In genomic region chr9:130027533-130028370, GRCh38 we compare ENCODE assay signal across 12 cellular contexts. TPM values are rescaled to one million over a fixed set of nuclear protein-coding genes. Genes with fewer than 3 reads are reported as not detected.
DNase-seq lines count a peak whose midpoint lies in the region; ATAC-seq and TF ChIP-seq lines count a peak whose summit lies in the region.
"Had no signal": no experiment of that assay in that cellular context is flagged by ENCODE, and none has a peak within 500 bp of the region (broad histone marks: within the 10 kb centered on the region; RNA-seq: fewer than 3 reads in every experiment).

No MANE protein-coding gene starts in this region.

- peaks cover 23% of the 10 kb centered on the region for H3K79me1 ChIP-seq in mesenchymal stem cell (replicated peaks; ENCODE audit: low read length, poor library complexity, severe bottlenecking)

- no peaks in the 10 kb centered on the region for H3K27me3 Mint-ChIP-seq in effector memory CD8-positive, alpha-beta T cell

- DNase-seq in effector memory CD8-positive, alpha-beta T cell = no peak
- DNase-seq in gastrocnemius medialis (no peak), mesenchymal stem cell (no peak), NCI-H526 (lab: John Stamatoyannopoulos, UW) (no peak)
- DNase-seq: NCI-H1092, NCI-H69, testis had no signal

- H2BK12ac ChIP-seq in mesenchymal stem cell (ENCODE audit: low read length in 2 of 2) = no peak overlapping the region

- peak overlapping the region; percentile 99 to 100 for H3K27ac Mint-ChIP-seq in effector memory CD8-positive, alpha-beta T cell

- peaks cover 65% of the 10 kb centered on the region for H4K20me1 ChIP-seq in OCI-LY3 (ENCODE audit: insufficient read depth, low read length)

- H3K4ac ChIP-seq in mesenchymal stem cell (ENCODE audit: low read depth in 1 of 2, low read length in 2 of 2) = no peak overlapping the region

- H3K9me3 ChIP-seq in OCI-LY3 (ENCODE audit: insufficient read depth, low read length) (no peaks in the 10 kb centered on the region), gastrocnemius medialis (no peaks in the 10 kb centered on the region), mesenchymal stem cell (ENCODE audit: control insufficient read depth, low read length) (no peaks in the 10 kb centered on the region)
- H3K9me3 ChIP-seq: testis had no signal

- no peak overlapping the region for H2AFZ ChIP-seq in OCI-LY3 (ENCODE audit: low read depth, low read length)
- H2AFZ ChIP-seq in mesenchymal stem cell (ENCODE audit: low read depth, low read length) = no peak overlapping the region

- H3K27me3 ChIP-seq in OCI-LY3 (ENCODE audit: low read depth, low read length) (no peaks in the 10 kb centered on the region), gastrocnemius medialis (no peaks in the 10 kb centered on the region), mesenchymal stem cell (ENCODE audit: control insufficient read depth in 1 of 2, insufficient read depth in 1 of 2, low read length in 2 of 2) (no peaks in the 10 kb centered on the region)
- H3K27me3 ChIP-seq: cardiac muscle cell, testis had no signal

- WGBS in mesenchymal stem cell = 94% methylated on average over 9 of the region's 9 CpGs

- peaks cover 18% of the 10 kb centered on the region for H3K36me3 ChIP-seq in OCI-LY3 (replicated peaks; ENCODE audit: low read depth, low read length)
- no peaks in the 10 kb centered on the region for H3K36me3 ChIP-seq in gastrocnemius medialis
- no peaks in the 10 kb centered on the region for H3K36me3 ChIP-seq in mesenchymal stem cell (ENCODE audit: control insufficient read depth in 1 of 2, insufficient read depth in 2 of 2, low read depth in 1 of 2, low read length in 2 of 2)
- H3K36me3 ChIP-seq: cardiac muscle cell had no signal

- H3K14ac ChIP-seq in mesenchymal stem cell (ENCODE audit: low read length in 2 of 2) = no peak overlapping the region

- no peak overlapping the region for H4K8ac ChIP-seq in mesenchymal stem cell (ENCODE audit: low read length)

- no peak for TF ChIP-seq POLR2A in gastrocnemius medialis (IDR thresholded peaks at IDR 0.05)

- H3K23ac ChIP-seq in mesenchymal stem cell (ENCODE audit: low read length in 2 of 2) = no peak overlapping the region

- intact Hi-C loops in gastrocnemius medialis (cut with DNase I; ENCODE audit: low total_unique reads) = loop anchor here (2.0 kb wide), 1 partner anchor 15 kb away; the partner anchor contains the start of gene FNBP1

- no peak overlapping the region for H4K91ac ChIP-seq in mesenchymal stem cell (ENCODE audit: low read length)

- peaks cover 81 to 91% of the 10 kb centered on the region in 2 donors for H3K4me1 Mint-ChIP-seq in effector memory CD8-positive, alpha-beta T cell (ENCODE audit: low read depth in 2 of 2)

- H3K79me2 ChIP-seq in OCI-LY3 (ENCODE audit: low read length) = peaks cover 98% of the 10 kb centered on the region

- H3K4me2 ChIP-seq in OCI-LY3 (ENCODE audit: low read length) (peak overlapping the region; percentile 90), mesenchymal stem cell (ENCODE audit: low read length, poor library complexity, severe bottlenecking) (no peak overlapping the region)

- in situ Hi-C loops in gastrocnemius medialis (cut with MboI; ENCODE audit: low sequenced_read_pairs in 4 of 4) = no loop called here

- TF ChIP-seq CTCF in GM12875 (IDR thresholded peaks at IDR 0.05; ENCODE audit: borderline replicate concordance, insufficient read depth, low read depth, low read length) (no peak), OCI-LY3 (IDR thresholded peaks at IDR 0.05; ENCODE audit: low read depth, low read length) (no peak), gastrocnemius medialis (IDR thresholded peaks at IDR 0.05 in 4 of 5, conservative IDR thresholded peaks at IDR 0.05 in 1 of 5) (no peak)

- H3K27ac ChIP-seq in OCI-LY3 (ENCODE audit: low read length) = peak overlapping the region; percentile 99
- peak overlapping the region; percentile 51 to 83 (median 73) for H3K27ac ChIP-seq in gastrocnemius medialis
- H3K27ac ChIP-seq in mesenchymal stem cell (ENCODE audit: low read length, poor library complexity, severe bottlenecking) = no peak overlapping the region
- H3K27ac ChIP-seq: cardiac muscle cell, epithelial cell of prostate had no signal

- H2BK120ac ChIP-seq in mesenchymal stem cell (ENCODE audit: low read depth, low read length) = no peak overlapping the region

- peaks cover 95% of the 10 kb centered on the region for H3K4me1 ChIP-seq in OCI-LY3 (ENCODE audit: low read length)
- H3K4me1 ChIP-seq in gastrocnemius medialis = peaks cover 51 to 79% of the 10 kb centered on the region in 2 donors
- H3K4me1 ChIP-seq in mesenchymal stem cell (ENCODE audit: control insufficient read depth, insufficient read depth, low read depth, low read length) = peaks cover 2% of the 10 kb centered on the region

- peak overlapping the region; percentile 72 to 99 for H3K4me3 Mint-ChIP-seq in effector memory CD8-positive, alpha-beta T cell

- ATAC-seq in effector memory CD8-positive, alpha-beta T cell (replicated peaks) = no peak
- ATAC-seq in gastrocnemius medialis = no peak
- ATAC-seq in HG03439 (IDR thresholded peaks at IDR 0.05; ENCODE audit: unreplicated experiment) = no peak

- H2AK5ac ChIP-seq in mesenchymal stem cell (ENCODE audit: low read length, severe bottlenecking) = no peak overlapping the region

- peaks cover 75% of the 10 kb centered on the region for H3K36me3 Mint-ChIP-seq in effector memory CD8-positive, alpha-beta T cell (ENCODE audit: insufficient read depth)

- H3K18ac ChIP-seq in mesenchymal stem cell (ENCODE audit: low read depth in 1 of 2, low read length in 2 of 2) = no peak overlapping the region

- no peaks in the 10 kb centered on the region for H3K9me3 Mint-ChIP-seq in effector memory CD8-positive, alpha-beta T cell

- H3K4me3 ChIP-seq in GM12875 (ENCODE audit: low read depth, low read length) (peak overlapping the region; percentile 15), OCI-LY3 (ENCODE audit: low read length) (peak overlapping the region; percentile 69), gastrocnemius medialis (no peak overlapping the region), mesenchymal stem cell (ENCODE audit: insufficient read depth in 1 of 2, low read depth in 1 of 2, low read length in 2 of 2) (no peak overlapping the region)
- H3K4me3 ChIP-seq: cardiac muscle cell, testis had no signal

- no peak overlapping the region for H2BK15ac ChIP-seq in mesenchymal stem cell (ENCODE audit: low read depth, poor library complexity, severe bottlenecking)

- no peak overlapping the region for H2BK5ac ChIP-seq in mesenchymal stem cell (ENCODE audit: low read depth, low read length, poor library complexity, severe bottlenecking)

- H3K9ac ChIP-seq in OCI-LY3 (ENCODE audit: low read length) (peak overlapping the region; percentile 71), mesenchymal stem cell (ENCODE audit: low read length) (no peak overlapping the region)

RNA-seq across cellular contexts. Expression of gene FNBP1, which starts 15.2 kb away (rescaled TPM):
- 10 to 100 TPM; 13.3 to 30.0 (median 17.9) TPM for total RNA-seq in gastrocnemius medialis
- polyA plus RNA-seq in mesenchymal stem cell (2013, experiment 1 of 2) = 47.4 TPM
- polyA plus RNA-seq in mesenchymal stem cell (2013, experiment 2 of 2) = 45.8 TPM

RNA-seq across cellular contexts. Expression of gene GPR107, which starts 26.0 kb away (rescaled TPM):
- 10 to 100 TPM; 13.5 to 20.7 (median 17.5) TPM for total RNA-seq in gastrocnemius medialis
- 42.9 TPM for polyA plus RNA-seq in mesenchymal stem cell (2013, experiment 1 of 2)
- polyA plus RNA-seq in mesenchymal stem cell (2013, experiment 2 of 2) = 42.6 TPM

Comparison
In these comparisons a context has a peak if more than half of its experiments do, and no peak if none do; other contexts are left out.
1. H3K4me3 ChIP-seq: peak in GM12875 (single experiment) and OCI-LY3 (single experiment); none in gastrocnemius medialis (0 of 4) and mesenchymal stem cell (0 of 2).